ENCODE assay signal across 8 cellular contexts in genomic region chr19:11418518-11419506, GRCh38. TPM values are rescaled to one million over a fixed set of nuclear protein-coding genes. Genes with fewer than 3 reads are reported as not detected.
DNase-seq lines count a peak whose midpoint lies in the region; ATAC-seq, FAIRE-seq and TF ChIP-seq lines count a peak whose summit lies in the region.

RGL3 (minus strand) TSS chr19:11419314; CDS start chr19:11419278, 36 bp downstream.

- BruUV-seq in GM12878 (replicated peaks; lab: Mats Ljungman, UMichigan) (no TSS peak), HepG2 (replicated peaks; lab: Mats Ljungman, UMichigan) (no TSS peak)

- H3K27ac Mint-ChIP-seq in IgD-negative memory B cell = peak within 1 kb of the TSS; percentile 80 to 97 (median 85)

- TF ChIP-seq POLR2A in GM12878 (IDR thresholded peaks at IDR 0.05; ENCODE audit: low read depth, low read length) = no peak
- TF ChIP-seq POLR2A in HepG2 (IDR thresholded peaks at IDR 0.05; ENCODE audit: insufficient read depth in 1 of 2, low read depth in 2 of 2, low read length in 2 of 2) = peak in 1 of 2 experiments; percentile 19; a peak in 1 of 4 replicates
- peak in 1 of 4 donors; percentile 52 for TF ChIP-seq POLR2A in upper lobe of left lung (IDR thresholded peaks at IDR 0.05)

- peaks cover 10 to 16% of the 10 kb centered on the region in 2 experiments for H3K27me3 ChIP-seq in GM12878 (replicated peaks in 1 of 2; ENCODE audit: control insufficient read depth in 2 of 2, insufficient read depth in 2 of 2, low read length in 1 of 2)
- H3K27me3 ChIP-seq in HepG2 (ENCODE audit: control insufficient read depth in 1 of 2, insufficient read depth in 2 of 2, low read length in 2 of 2) = peaks cover 3 to 31% of the 10 kb centered on the region in 2 experiments; a peak in 4 of 5 replicates
- H3K27me3 ChIP-seq in upper lobe of left lung = peaks cover 0 to 17% (median 2%) of the 10 kb centered on the region in 4 donors

- FAIRE-seq in GM12878 (lab: Jason Lieb, UNC) = no peak
- no peak for FAIRE-seq in HepG2 (lab: Jason Lieb, UNC)

- POLR2A ChIA-PET in GM12878 (lab: Charles Lee) = no interaction called here
- POLR2A ChIA-PET in HepG2 (lab: Yijun Ruan, JAX) = interaction anchor here (1.0 to 1.9 kb wide), 8 partner anchors 16 to 182 kb away, joined by 3 to 14 read pairs (median 6); partner anchors contain the start of genes EPOR, ODAD3, PRKCSH and SWSAP1

- SMC1A ChIA-PET in GM12878 (lab: Charles Lee; ENCODE audit: uncharacterized antibody, unreplicated experiment) = no interaction called here

- H3K4me2 ChIP-seq in GM12878 (ENCODE audit: control insufficient read depth, insufficient read depth) = no peak within 1 kb of the TSS
- H3K4me2 ChIP-seq in HepG2 (ENCODE audit: low read depth, low read length) = peak within 1 kb of the TSS; percentile 88

- H3K27ac ChIP-seq in GM12878 (ENCODE audit: control insufficient read depth, insufficient read depth) (no peak within 1 kb of the TSS), HepG2 (ENCODE audit: extremely low read length, insufficient read depth, low read length) (peak within 1 kb of the TSS; percentile 26), upper lobe of left lung (peak within 1 kb of the TSS; percentile 56 to 85 (median 69))

- in situ Hi-C loops in GM12878 (cut with MboI) (no loop called here), HepG2 (cut with HindIII; ENCODE audit: extremely low pct_ligation_motif_present, low pct_unique_long_range_greater_than_20kb) (no loop called here)

- H3K27me3 Mint-ChIP-seq in IgD-negative memory B cell = peaks cover 35% of the 10 kb centered on the region

- WGBS in GM12878 (ENCODE audit: insufficient coverage, insufficient replicate concordance, low lambda C conversion rate, missing lambda C conversion rate) = 10% methylated on average over 38 of the region's 73 CpGs
- WGBS in HepG2 (ENCODE audit: low lambda C conversion rate) = 3% methylated on average over 17 of the region's 73 CpGs
- WGBS in upper lobe of left lung, 2 donors = 0 to 3% methylated on average over 5 to 13 of the region's 73 CpGs

- ATAC-seq in GM12878 (no peak), HepG2 (peak; percentile 80), upper lobe of left lung (ENCODE audit: low FRiP score in 2 of 2) (peak; percentile 55 to 74), GM19463 (IDR thresholded peaks at IDR 0.05; ENCODE audit: unreplicated experiment) (no peak), HG02571 (IDR thresholded peaks at IDR 0.05; ENCODE audit: unreplicated experiment) (no peak)

- TF ChIP-seq RAD21 in GM12878 (IDR thresholded peaks at IDR 0.05; ENCODE audit: insufficient read depth, low read depth, low read length) = no peak
- no peak for TF ChIP-seq RAD21 in HepG2 (CRISPR knock-in tag; IDR thresholded peaks at IDR 0.05)

- H2AFZ ChIP-seq in GM12878 (ENCODE audit: control insufficient read depth, low read depth, low read length) (no peak within 1 kb of the TSS), HepG2 (ENCODE audit: low read length) (no peak within 1 kb of the TSS)

- CTCF ChIA-PET in GM12878 (lab: Yijun Ruan, JAX) (interaction anchor here (0.6 to 1.5 kb wide), 3 partner anchors 9 to 36 kb away, joined by 3 to 5 read pairs (median 5); no protein-coding TSS in a partner anchor), HepG2 (lab: Yijun Ruan, JAX; ENCODE audit: low intra/inter-chr PET ratio, low total read pairs) (no interaction called here)

- no peak within 1 kb of the TSS for H3K9ac ChIP-seq in GM12878 (ENCODE audit: control insufficient read depth, insufficient read depth, low read length)
- H3K9ac ChIP-seq in HepG2 (ENCODE audit: insufficient read depth, low read depth, low read length) = peak within 1 kb of the TSS; percentile 53; the same call in 1 of the 2 replicates

- H4K20me1 ChIP-seq in GM12878 (ENCODE audit: control insufficient read depth, insufficient read depth) (no peaks in the 10 kb centered on the region), HepG2 (ENCODE audit: insufficient read depth, low read length) (no peaks in the 10 kb centered on the region)

- no peaks in the 10 kb centered on the region for H3K36me3 Mint-ChIP-seq in IgD-negative memory B cell

- H3K36me3 ChIP-seq in GM12878 (ENCODE audit: control insufficient read depth in 2 of 2, insufficient read depth in 2 of 2, low read length in 1 of 2) (no peaks in the 10 kb centered on the region), HepG2 (replicated peaks in 1 of 2; ENCODE audit: control insufficient read depth in 1 of 2, insufficient read depth in 2 of 2, low read length in 2 of 2) (no peaks in the 10 kb centered on the region), upper lobe of left lung (no peaks in the 10 kb centered on the region)

- H3K4me3 ChIP-seq in GM12878 = no peak within 1 kb of the TSS
- peak within 1 kb of the TSS; percentile 78 to 96 (median 91) for H3K4me3 ChIP-seq in HepG2 (replicated peaks in 1 of 3; ENCODE audit: insufficient read depth in 1 of 3, low read depth in 2 of 3, low read length in 3 of 3)
- peak within 1 kb of the TSS; percentile 59 to 67 (median 64) for H3K4me3 ChIP-seq in upper lobe of left lung

- peaks cover 20 to 28% (median 24%) of the 10 kb centered on the region in 3 donors for H3K4me1 Mint-ChIP-seq in IgD-negative memory B cell

- no peaks in the 10 kb centered on the region for H3K9me3 ChIP-seq in GM12878 (replicated peaks; ENCODE audit: control insufficient read depth, insufficient read depth, low read length)
- no peaks in the 10 kb centered on the region for H3K9me3 ChIP-seq in HepG2 (ENCODE audit: low read length)
- no peaks in the 10 kb centered on the region for H3K9me3 ChIP-seq in upper lobe of left lung

- TF ChIP-seq CTCF in GM12878 (IDR thresholded peaks at IDR 0.05 in 2 of 3, conservative IDR thresholded peaks at IDR 0.05 in 1 of 3; ENCODE audit: control insufficient read depth in 2 of 3, extremely low read depth in 1 of 3, insufficient read depth in 1 of 3, low read depth in 3 of 3, low read length in 3 of 3) (no peak), HepG2 (CRISPR knock-in tag; IDR thresholded peaks at IDR 0.05) (peak; percentile 35), upper lobe of left lung (IDR thresholded peaks at IDR 0.05) (peak in 2 of 6 experiments; percentile 7 to 8)

- no peaks in the 10 kb centered on the region for H3K9me3 Mint-ChIP-seq in IgD-negative memory B cell

- TF ChIP-seq EP300 in GM12878 (IDR thresholded peaks at IDR 0.05; ENCODE audit: borderline replicate concordance in 1 of 2, control insufficient read depth in 1 of 2, low read depth in 2 of 2, low read length in 2 of 2) (no peak), HepG2 (IDR thresholded peaks at IDR 0.05; ENCODE audit: low read depth in 2 of 2, low read length in 2 of 2) (no peak), HepG2 (CRISPR knock-in tag; IDR thresholded peaks at IDR 0.05; ENCODE audit: borderline replicate concordance) (no peak), upper lobe of left lung (IDR thresholded peaks at IDR 0.05) (no peak)

- peak within 1 kb of the TSS; percentile 70 to 94 (median 88) for H3K4me3 Mint-ChIP-seq in IgD-negative memory B cell

- RAD21 ChIA-PET in GM12878 (lab: Charles Lee; ENCODE audit: unreplicated experiment) = no interaction called here

- H3K4me1 ChIP-seq in GM12878 (ENCODE audit: control insufficient read depth, insufficient read depth, low read length) = peaks cover 22% of the 10 kb centered on the region
- peaks cover 46% of the 10 kb centered on the region for H3K4me1 ChIP-seq in HepG2 (ENCODE audit: insufficient read depth, low read length)
- peaks cover 32 to 54% (median 48%) of the 10 kb centered on the region in 4 donors for H3K4me1 ChIP-seq in upper lobe of left lung

- no peaks in the 10 kb centered on the region for H3K79me2 ChIP-seq in GM12878 (ENCODE audit: control insufficient read depth, insufficient read depth, low read length)
- H3K79me2 ChIP-seq in HepG2 (ENCODE audit: insufficient read depth, low read length) = no peaks in the 10 kb centered on the region

- intact Hi-C loops in GM12878 (cut with micrococcal nuclease; ENCODE audit: unreplicated experiment) (no loop called here), HepG2 (cut with micrococcal nuclease; ENCODE audit: unreplicated experiment) (no loop called here)

- DNase-seq in AG20443 (ENCODE audit: low spot score) (peak; percentile 75), GM12878 (ENCODE audit: low read depth, low spot score) (no peak), HepG2 (ENCODE audit: low spot score) (no peak), upper lobe of left lung (peak; percentile 73 to 91)
- no peak for DNase-seq in activated naive CD4-positive, alpha-beta T cell (lab: John Stamatoyannopoulos, UW)

RNA-seq across cellular contexts. Expression of gene RGL3, which starts in this region (rescaled TPM):
- polyA plus RNA-seq in IgD-negative memory B cell (2.4 TPM), GM12878 (2011; rRNA removed) (not detected in 2 replicates), GM12878 (2014; fragmentation: Illumina TruSeq; extraction: Trizol) (not detected in 2 replicates), GM12878 (2014; fragmentation: Nextera tagmentation; extraction: Ambion mirVana) (not detected), GM12878 (2014; rRNA removed) (not detected in 2 replicates), GM12878 (2016; fragmentation: Nextera tagmentation; extraction: Ambion mirVana) (not detected), HepG2 (2011; rRNA removed) (7.6 and 8.4 TPM in 2 replicates)
- total RNA-seq in GM12878 (2013; cell fraction: nucleolus; rRNA removed) = 0.61 TPM in 1 of 2 replicates, not detected in the other
- total RNA-seq in GM12878 (2014; rRNA removed) (not detected in 2 replicates), GM12878 (2014; rRNA removed; fragmentation: Illumina TruSeq; extraction: Trizol) (not detected in 2 replicates), GM12878 (2021) (not detected in 2 replicates), HepG2 (2016; rRNA removed; fragmentation: Illumina TruSeq; extraction: Trizol) (1.2 and 4.2 TPM in 2 replicates), upper lobe of left lung (100 to 1,000 TPM in 1 of 6 donors, 10 to 100 TPM in 5; 18.5 to 242 (median 44.6) TPM)
- not detected for polyA plus RNA-seq in GM12878 (2011; ENCODE audit: low read depth)
- not detected in 2 replicates for polyA plus RNA-seq in GM12878 (2011; cell fraction: cytosol; rRNA removed)
- not detected in 2 replicates for polyA plus RNA-seq in GM12878 (2011; cell fraction: nucleus; rRNA removed)
- polyA plus RNA-seq in GM12878 (2012) = 0.25 and 0.28 TPM in 2 replicates
- polyA minus RNA-seq in GM12878 (2011; rRNA and poly(A)+ RNA removed) = not detected in 2 replicates
- 2.7 TPM in 1 of 2 replicates, not detected in the other for polyA minus RNA-seq in GM12878 (2011; cell fraction: cytosol; rRNA and poly(A)+ RNA removed)
- polyA minus RNA-seq in GM12878 (2011; cell fraction: nucleus; rRNA and poly(A)+ RNA removed) = not detected in 2 replicates
- 2.5 and 4.2 TPM in 2 replicates for total RNA-seq in HepG2 (2016; cell fraction: cytosol; rRNA removed; fragmentation: Illumina TruSeq; extraction: Trizol; ENCODE audit: low read depth)
- 0.24 and 4.3 TPM in 2 replicates for total RNA-seq in HepG2 (2016; cell fraction: insoluble cytoplasmic fraction; rRNA removed; fragmentation: Illumina TruSeq; extraction: Trizol)
- 0.80 and 2.7 TPM in 2 replicates for total RNA-seq in HepG2 (2016; cell fraction: membrane; rRNA removed; fragmentation: Illumina TruSeq; extraction: Trizol)
- 5.7 and 8.1 TPM in 2 replicates for total RNA-seq in HepG2 (2016; cell fraction: nucleus; rRNA removed; fragmentation: Illumina TruSeq; extraction: Trizol)
- polyA plus RNA-seq in HepG2 (2011; cell fraction: cytosol; rRNA removed) = 0.79 and 1.9 TPM in 2 replicates
- polyA plus RNA-seq in HepG2 (2011; cell fraction: nucleus; rRNA removed) = 95.2 and 108 TPM in 2 replicates
- polyA plus RNA-seq in HepG2 (2012) = 9.4 TPM in 2 replicates
- 0.75 and 0.92 TPM in 2 replicates for polyA plus RNA-seq in HepG2 (2016; cell fraction: cytosol; fragmentation: Illumina TruSeq; extraction: Trizol; ENCODE audit: low read depth)
- polyA plus RNA-seq in HepG2 (2016; cell fraction: insoluble cytoplasmic fraction; fragmentation: Illumina TruSeq; extraction: Trizol; ENCODE audit: low read depth) = 1.5 and 2.8 TPM in 2 replicates
- polyA plus RNA-seq in HepG2 (2016; cell fraction: membrane; fragmentation: Illumina TruSeq; extraction: Trizol; ENCODE audit: low read depth) = 0.85 and 1.4 TPM in 2 replicates
- 38.5 and 40.9 TPM in 2 replicates for polyA plus RNA-seq in HepG2 (2016; cell fraction: nucleus; fragmentation: Illumina TruSeq; extraction: Trizol; ENCODE audit: insufficient read depth, low read depth)
- polyA minus RNA-seq in HepG2 (2011; rRNA and poly(A)+ RNA removed; ENCODE audit: low replicate concordance) = 7.1 and 16.7 TPM in 2 replicates
- polyA minus RNA-seq in HepG2 (2011; cell fraction: cytosol; rRNA and poly(A)+ RNA removed) = 3.9 and 4.1 TPM in 2 replicates
- polyA minus RNA-seq in HepG2 (2011; cell fraction: nucleus; rRNA and poly(A)+ RNA removed) = 14.0 and 15.7 TPM in 2 replicates

Comparison
In these comparisons a context has a peak if more than half of its experiments do, and no peak if none do; other contexts are left out.
1. DNase-seq: peak in AG20443 (single experiment) and upper lobe of left lung (2 of 2); none in GM12878 (single experiment), HepG2 (single experiment) and activated naive CD4-positive, alpha-beta T cell (0 of 4).
2. ATAC-seq: peak in HepG2 (single experiment) and upper lobe of left lung (2 of 2); none in GM12878 (single experiment), GM19463 (single experiment) and HG02571 (single experiment).